ENCODE assay signal across 18 cellular contexts in genomic region chr2:68936462-68936861, GRCh38. TPM values are rescaled to one million over a fixed set of nuclear protein-coding genes. Genes with fewer than 3 reads are reported as not detected.
A peak's percentile ranks its signal among the peaks of the same experiment; 100 is the strongest.
DNase-seq lines count a peak whose midpoint lies in the region; ATAC-seq and TF ChIP-seq lines count a peak whose summit lies in the region.
"Had no signal": no experiment of that assay in that cellular context is flagged by ENCODE, and none has a peak within 500 bp of the region (broad histone marks: within the 10 kb centered on the region; RNA-seq: fewer than 3 reads in every experiment).

No MANE protein-coding gene starts in this region.

- no peaks in the 10 kb centered on the region for H3K9me3 ChIP-seq in IMR-90 (ENCODE audit: control insufficient read depth, insufficient read depth, low read length)
- H3K9me3 ChIP-seq in upper lobe of right lung, result no peaks in the 10 kb centered on the region
- H3K9me3 ChIP-seq: testis had no signal

- peak overlapping the region; percentile 98 for H3K4ac ChIP-seq in IMR-90 (ENCODE audit: low read depth, low read length)

- H3K9ac ChIP-seq in IMR-90 (ENCODE audit: low read depth, low read length), result no peak overlapping the region

- no peaks in the 10 kb centered on the region for H3K27me3 Mint-ChIP-seq in MCF 10A (ENCODE audit: insufficient read depth, unreplicated experiment)

- peaks cover 20% of the 10 kb centered on the region for H3K4me1 Mint-ChIP-seq in MCF 10A (ENCODE audit: insufficient read depth, unreplicated experiment)

- POLR2A ChIA-PET in AG04449 (lab: Yijun Ruan, JAX) (no interaction called here), IMR-90 (lab: Charles Lee; ENCODE audit: unreplicated experiment) (interaction anchor here (0.6 kb wide), 1 partner anchor 74 kb away, joined by 8 read pairs; no protein-coding TSS in a partner anchor), MCF 10A (lab: Yijun Ruan, JAX) (no interaction called here)

- peak overlapping the region; percentile 98; the same call in 1 of the 2 replicates for H2AK5ac ChIP-seq in IMR-90 (ENCODE audit: low read depth, low read length)

- H3K4me1 ChIP-seq in IMR-90 (ENCODE audit: control insufficient read depth, insufficient read depth, low read length), result peaks cover 31% of the 10 kb centered on the region
- peaks cover 11% of the 10 kb centered on the region for H3K4me1 ChIP-seq in upper lobe of right lung
- H3K4me1 ChIP-seq: testis had no signal

- H3K27me3 ChIP-seq in IMR-90 (ENCODE audit: control insufficient read depth, insufficient read depth, low read length) (no peaks in the 10 kb centered on the region), upper lobe of right lung (no peaks in the 10 kb centered on the region)
- H3K27me3 ChIP-seq: testis had no signal

- H3K56ac ChIP-seq in IMR-90 (ENCODE audit: extremely low read depth, insufficient read depth, low read length), result peak overlapping the region; percentile 43; the same call in 1 of the 2 replicates

- peak overlapping the region; percentile 83 to 97; a peak in 3 of 4 replicates for H4K8ac ChIP-seq in IMR-90 (ENCODE audit: low read depth in 2 of 2, low read length in 2 of 2)

- H2BK120ac ChIP-seq in IMR-90 (ENCODE audit: low read depth, low read length), result peak overlapping the region; percentile 99

- CTCF ChIA-PET in AG04449 (lab: Yijun Ruan, JAX), result interaction anchor here (0.5 to 2.0 kb wide), 10 partner anchors 10 to 370 kb away, joined by 3 to 12 read pairs (median 4); partner anchors contain the start of gene ANTXR1
- CTCF ChIA-PET in IMR-90 (lab: Yijun Ruan, JAX), result no interaction called here
- CTCF ChIA-PET in MCF 10A (lab: Yijun Ruan, JAX), result interaction anchor here (0.6 to 4.7 kb wide), 6 partner anchors 10 to 188 kb away, joined by 3 to 42 read pairs (median 3); no protein-coding TSS in a partner anchor

- no peak overlapping the region for H3K4me2 ChIP-seq in IMR-90 (ENCODE audit: low read depth, low read length)

- H3K36me3 ChIP-seq in IMR-90 (ENCODE audit: control insufficient read depth, insufficient read depth, low read length) (no peaks in the 10 kb centered on the region), upper lobe of right lung (no peaks in the 10 kb centered on the region)

- no peaks in the 10 kb centered on the region for H4K20me1 ChIP-seq in IMR-90 (ENCODE audit: insufficient read depth, low read length)

- peak overlapping the region; percentile 24 for H3K27ac Mint-ChIP-seq in MCF 10A (ENCODE audit: low read depth, unreplicated experiment)

- WGBS in IMR-90 (ENCODE audit: extremely low coverage in 2 of 2, insufficient read length in 1 of 2), 2 experiments, result no CpG with 5 or more reads among the region's 2 CpGs

- peak overlapping the region; percentile 94 for H4K91ac ChIP-seq in IMR-90 (ENCODE audit: insufficient read depth, low read depth, low read length)

- no peak overlapping the region for H3K4me3 Mint-ChIP-seq in MCF 10A (ENCODE audit: unreplicated experiment)

- H2BK5ac ChIP-seq in IMR-90 (ENCODE audit: low read depth, low read length, poor library complexity, severe bottlenecking), result peak overlapping the region; percentile 89

- peak overlapping the region; percentile 91 for H3K18ac ChIP-seq in IMR-90 (ENCODE audit: low read depth, low read length)

- H4K5ac ChIP-seq in IMR-90 (ENCODE audit: low read depth, low read length), result peak overlapping the region; percentile 94

- peak overlapping the region; percentile 82; the same call in 1 of the 2 replicates for H3K23ac ChIP-seq in IMR-90 (ENCODE audit: low read depth, low read length)

- H3K36me3 Mint-ChIP-seq in MCF 10A (ENCODE audit: insufficient read depth, unreplicated experiment), result peaks cover 4% of the 10 kb centered on the region

- peak overlapping the region; percentile 65 for H3K27ac ChIP-seq in IMR-90 (ENCODE audit: insufficient read depth, low read length)
- H3K27ac ChIP-seq in upper lobe of right lung, result no peak overlapping the region
- H3K27ac ChIP-seq: testis had no signal

- H2BK15ac ChIP-seq in IMR-90 (ENCODE audit: low read depth, low read length), result peak overlapping the region; percentile 92; the same call in 2 of the 3 replicates

- H2AK9ac ChIP-seq in IMR-90 (replicated peaks; ENCODE audit: low read depth, low read length, poor library complexity), result peak overlapping the region; percentile 12

- BruUV-seq in IMR-90 (replicated peaks; lab: Mats Ljungman, UMichigan), result no TSS peak
- no TSS peak for BruUV-seq in MCF 10A (replicated peaks; lab: Mats Ljungman, UMichigan)

- no peaks in the 10 kb centered on the region for H3K79me1 ChIP-seq in IMR-90 (ENCODE audit: low read depth in 1 of 2, low read length in 2 of 2)

- TF ChIP-seq RAD21 in IMR-90 (IDR thresholded peaks at IDR 0.05; ENCODE audit: low read length), result no peak

- TF ChIP-seq CTCF in AG04449 (IDR thresholded peaks at IDR 0.05; ENCODE audit: insufficient read depth, low read length, missing control alignments), result no peak
- no peak for TF ChIP-seq CTCF in IMR-90 (conservative IDR thresholded peaks at IDR 0.05; ENCODE audit: low read depth, low read length)
- no peak for TF ChIP-seq CTCF in MCF 10A (IDR thresholded peaks at IDR 0.05; ENCODE audit: unreplicated experiment)
- no peak for TF ChIP-seq CTCF in upper lobe of right lung (IDR thresholded peaks at IDR 0.05)

- peak overlapping the region; percentile 89 for H2AFZ ChIP-seq in IMR-90 (replicated peaks; ENCODE audit: low read length, poor library complexity)

- in situ Hi-C loops in IMR-90 (cut with MboI; ENCODE audit: low sequenced_read_pairs), result no loop called here

- H3K9me3 Mint-ChIP-seq in MCF 10A (ENCODE audit: unreplicated experiment), result peaks cover 14% of the 10 kb centered on the region

- intact Hi-C loops in IMR-90 (cut with micrococcal nuclease) (no loop called here), MCF 10A (cut with micrococcal nuclease) (no loop called here), upper lobe of right lung (cut with DNase I) (no loop called here)

- DNase-seq in AG04449 (ENCODE audit: low read depth, low spot score), result peak; percentile 31
- peak; percentile 82 for DNase-seq in IMR-90
- DNase-seq in MCF 10A (ENCODE audit: unreplicated experiment), result peak; percentile 57
- DNase-seq in hepatic stellate cell (ENCODE audit: low spot score), result peak; percentile 26
- no peak for DNase-seq in activated CD8-positive, alpha-beta memory T cell treated with anti-CD3 and anti-CD28 coated beads, Interleukin-2, amount 50 U/mL, for 48 hours
- DNase-seq in upper lobe of right lung, result no peak
- DNase-seq: activated CD4-positive, alpha-beta T cell treated with anti-CD3 and anti-CD28 coated beads for 1 hour; activated T-cell treated with anti-CD3 and anti-CD28 coated beads, Interleukin-2, amount 50 U/mL, for 1 hour; cortex of kidney; foreskin melanocyte; NCI-H1048; NCI-H510A treated with DMSO at 0.1 percent for 48 hours; posterior cingulate gyrus; T-helper 1 cell; testis had no signal

- no peak for TF ChIP-seq POLR2A in IMR-90 (IDR thresholded peaks at IDR 0.05; ENCODE audit: low read depth, low read length)

- H3K9me1 ChIP-seq in IMR-90 (ENCODE audit: insufficient read depth, low read length), result peaks cover 22% of the 10 kb centered on the region

- peak overlapping the region; percentile 99 for H2BK20ac ChIP-seq in IMR-90 (ENCODE audit: low read depth, low read length)

- dilution Hi-C loops in IMR-90 (cut with HindIII; ENCODE audit: low sequenced_read_pairs, unreplicated experiment), result no loop called here

- peak overlapping the region; percentile 94 for H3K14ac ChIP-seq in IMR-90 (replicated peaks; ENCODE audit: low read depth, low read length)

- ATAC-seq in IMR-90 (ENCODE audit: low read depth), result peak; percentile 80
- no peak for ATAC-seq in HG03432 (IDR thresholded peaks at IDR 0.05; ENCODE audit: unreplicated experiment)
- ATAC-seq in HG02981 (IDR thresholded peaks at IDR 0.05; ENCODE audit: unreplicated experiment), result no peak
- ATAC-seq in upper lobe of right lung, result no peak

- H3K4me3 ChIP-seq in AG04449 (ENCODE audit: low read depth, low read length) (no peak overlapping the region), IMR-90 (ENCODE audit: insufficient read depth, low read depth, low read length) (no peak overlapping the region), upper lobe of right lung (no peak overlapping the region)
- H3K4me3 ChIP-seq: testis had no signal

TF ChIP-seq in IMR-90, 13 proteins besides CTCF, POLR2A, EP300 and RAD21:
- TF ChIP-seq USF2 (IDR thresholded peaks at IDR 0.05; ENCODE audit: low read depth, low read length) (no peak), SMC3 (IDR thresholded peaks at IDR 0.05; ENCODE audit: low read depth, low read length) (no peak), FOS (IDR thresholded peaks at IDR 0.05; ENCODE audit: low read depth, low read length) (no peak), MAFK (IDR thresholded peaks at IDR 0.05; ENCODE audit: low read depth, low read length) (no peak), CHD1 (IDR thresholded peaks at IDR 0.05; ENCODE audit: low read depth, low read length) (no peak), ELK1 (IDR thresholded peaks at IDR 0.05; ENCODE audit: borderline replicate concordance, low read depth, low read length) (no peak)

RNA-seq across cellular contexts. Expression of gene GKN2, which starts 16.2 kb away (rescaled TPM):
- not detected in 2 replicates for total RNA-seq in IMR-90 (2012; rRNA removed)
- polyA plus RNA-seq in IMR-90 (2012; rRNA removed), result not detected in 2 replicates
- polyA plus RNA-seq in IMR-90 (2012; cell fraction: cytosol; rRNA removed), result not detected in 2 replicates
- polyA plus RNA-seq in IMR-90 (2012; cell fraction: nucleus; rRNA removed; ENCODE audit: low replicate concordance), result not detected in 2 replicates
- not detected in 2 replicates for total RNA-seq in MCF 10A (2022)
- total RNA-seq in upper lobe of right lung, result 77.2 TPM
- total RNA-seq: mononuclear cell, testis had no signal

RNA-seq across cellular contexts. Expression of gene GKN1, which starts 38.0 kb away (rescaled TPM):
- total RNA-seq in IMR-90 (2012; rRNA removed), result not detected in 2 replicates
- polyA plus RNA-seq in IMR-90 (2012; rRNA removed), result not detected in 2 replicates
- 0.13 TPM in 1 of 2 replicates, not detected in the other for polyA plus RNA-seq in IMR-90 (2012; cell fraction: cytosol; rRNA removed)
- 0.62 TPM in 1 of 2 replicates, not detected in the other for polyA plus RNA-seq in IMR-90 (2012; cell fraction: nucleus; rRNA removed; ENCODE audit: low replicate concordance)
- not detected in 2 replicates for total RNA-seq in MCF 10A (2022)
- not detected for total RNA-seq in upper lobe of right lung
- total RNA-seq: testis had no signal

Comparison
In these comparisons a context has a peak if more than half of its experiments do, and no peak if none do; other contexts are left out.
1. DNase-seq: peak in AG04449 (single experiment), IMR-90 (single experiment), MCF 10A (single experiment) and hepatic stellate cell (single experiment); none in activated CD8-positive, alpha-beta memory T cell treated with anti-CD3 and anti-CD28 coated beads, Interleukin-2, amount 50 U/mL, for 48 hours (single experiment) and upper lobe of right lung (single experiment).
2. RNA of gene GKN2, which starts 16.2 kb away (total RNA-seq): 77.2 TPM in upper lobe of right lung (single experiment); not detected in IMR-90 and not detected in MCF 10A; every median in the first group is over 10 times any median in the second.